ENCODE assay signal across 9 cellular contexts in genomic region chrX:17376381-17377046, GRCh38. TPM values are rescaled to one million over a fixed set of nuclear protein-coding genes. Genes with fewer than 3 reads are reported as not detected.
DNase-seq lines count a peak whose midpoint lies in the region; ATAC-seq and TF ChIP-seq lines count a peak whose summit lies in the region.
"Had no signal": no experiment of that assay in that cellular context is flagged by ENCODE, and none has a peak within 500 bp of the region (broad histone marks: within the 10 kb centered on the region; RNA-seq: fewer than 3 reads in every experiment).

No MANE protein-coding gene starts in this region.

- TF ChIP-seq CTCF in fibroblast of mammary gland (conservative IDR thresholded peaks at IDR 0.05; ENCODE audit: control insufficient read depth, insufficient read depth, low read depth, low read length) = no peak
- no peak for TF ChIP-seq CTCF in prostate gland (IDR thresholded peaks at IDR 0.05)

- H3K9me3 ChIP-seq in prostate gland = no peaks in the 10 kb centered on the region

- H3K4me3 ChIP-seq in fibroblast of mammary gland (ENCODE audit: control insufficient read depth, low read depth, low read length) (peak overlapping the region; percentile 47), prostate gland (peak overlapping the region; percentile 38 to 44)

- TF ChIP-seq POLR2A in prostate gland (IDR thresholded peaks at IDR 0.05) = no peak

- intact Hi-C loops in prostate gland (cut with DNase I) = loop anchor here (5.0 to 10.0 kb wide), 2 partner anchors 311 to 552 kb away; no protein-coding TSS in a partner anchor

- DNase-seq in ELR (ENCODE audit: low read depth) (peak; percentile 44), NCI-H69 (lab: John Stamatoyannopoulos, UW) (peak; percentile 58), fibroblast of mammary gland (ENCODE audit: low read depth) (peak; percentile 13), prostate gland (ENCODE audit: low spot score) (no peak), DMS153 (lab: John Stamatoyannopoulos, UW) (no peak), AG08395 (ENCODE audit: low spot score) (no peak)
- DNase-seq: naive B cell had no signal

- no peaks in the 10 kb centered on the region for H3K4me1 ChIP-seq in prostate gland (replicated peaks)

- no peaks in the 10 kb centered on the region for H3K27me3 ChIP-seq in prostate gland (replicated peaks; ENCODE audit: insufficient read depth)

- ATAC-seq in GM19035 (IDR thresholded peaks at IDR 0.05; ENCODE audit: unreplicated experiment) (no peak), HG03457 (IDR thresholded peaks at IDR 0.05; ENCODE audit: unreplicated experiment) (no peak)

- H3K27ac ChIP-seq in prostate gland = peak overlapping the region in 1 of 2 donors; percentile 36

- 0% methylated on average over 13 of the region's 37 CpGs for WGBS in prostate gland

- H3K36me3 ChIP-seq in prostate gland = no peaks in the 10 kb centered on the region

RNA-seq across cellular contexts. Expression of gene NHS, which starts 1.5 kb away (rescaled TPM):
- total RNA-seq in prostate gland = 10 to 100 TPM in 1 of 2 donors, 1 to 10 TPM in 1; 4.8 to 17.7 TPM

Comparison
In these comparisons a context has a peak if more than half of its experiments do, and no peak if none do; other contexts are left out.
1. DNase-seq: peak in ELR (single experiment), NCI-H69 (single experiment) and fibroblast of mammary gland (single experiment); none in prostate gland (single experiment), DMS153 (single experiment) and AG08395 (single experiment).